Comparison of ENCODE assay signal across 7 cellular contexts in genomic region chr3:46391526-46391925, GRCh38. TPM values are rescaled to one million over a fixed set of nuclear protein-coding genes. Genes with fewer than 3 reads are reported as not detected.
"Had no signal": no experiment of that assay in that cellular context is flagged by ENCODE, and none has a peak within 500 bp of the region (broad histone marks: within the 10 kb centered on the region; RNA-seq: fewer than 3 reads in every experiment).

No MANE protein-coding gene starts in this region.

RNA-seq across cellular contexts. Expression of gene CCRL2, which starts 15.5 kb away (rescaled TPM):
- total RNA-seq: ascending aorta, astrocyte, chondrocyte had no signal

RNA-seq across cellular contexts. Expression of gene CCR5, which starts 20.8 kb away (rescaled TPM):
- total RNA-seq: activated naive CD4-positive, alpha-beta T cell treated with anti-CD3 and anti-CD28 coated beads for 36 hours; ascending aorta; astrocyte; bronchial epithelial cell; cardiac muscle cell; cerebellum; chondrocyte had no signal

RNA-seq across cellular contexts. Expression of gene CCR2, which starts 37.6 kb away (rescaled TPM):
- total RNA-seq: activated naive CD4-positive, alpha-beta T cell treated with anti-CD3 and anti-CD28 coated beads for 36 hours; astrocyte; bronchial epithelial cell; cardiac muscle cell; chondrocyte had no signal
